1 cellular context compared by ENCODE assay signal in genomic region chr10:114372179-114372578, GRCh38.
A peak's percentile ranks its signal among the peaks of the same experiment; 100 is the strongest.
TF ChIP-seq lines count a peak whose summit lies in the region.

No MANE protein-coding gene starts in this region.

TF ChIP-seq in Ishikawa, 13 proteins besides CTCF, POLR2A, EP300 and RAD21 (continued from another document):
- peak; percentile 63; the same call in 1 of the 2 replicates for TF ChIP-seq CEBPB (IDR thresholded peaks at IDR 0.05)
- TF ChIP-seq TEAD4 (IDR thresholded peaks at IDR 0.05): peak; percentile 97
- TF ChIP-seq USF1 (IDR thresholded peaks at IDR 0.05): 0 out of 2 replicates have a peak, but pooled peaks have one; percentile 8
- TF ChIP-seq FOXM1 (IDR thresholded peaks at IDR 0.05; ENCODE audit: borderline replicate concordance, low read depth): peak; percentile 99
- TF ChIP-seq, protein P1, sequence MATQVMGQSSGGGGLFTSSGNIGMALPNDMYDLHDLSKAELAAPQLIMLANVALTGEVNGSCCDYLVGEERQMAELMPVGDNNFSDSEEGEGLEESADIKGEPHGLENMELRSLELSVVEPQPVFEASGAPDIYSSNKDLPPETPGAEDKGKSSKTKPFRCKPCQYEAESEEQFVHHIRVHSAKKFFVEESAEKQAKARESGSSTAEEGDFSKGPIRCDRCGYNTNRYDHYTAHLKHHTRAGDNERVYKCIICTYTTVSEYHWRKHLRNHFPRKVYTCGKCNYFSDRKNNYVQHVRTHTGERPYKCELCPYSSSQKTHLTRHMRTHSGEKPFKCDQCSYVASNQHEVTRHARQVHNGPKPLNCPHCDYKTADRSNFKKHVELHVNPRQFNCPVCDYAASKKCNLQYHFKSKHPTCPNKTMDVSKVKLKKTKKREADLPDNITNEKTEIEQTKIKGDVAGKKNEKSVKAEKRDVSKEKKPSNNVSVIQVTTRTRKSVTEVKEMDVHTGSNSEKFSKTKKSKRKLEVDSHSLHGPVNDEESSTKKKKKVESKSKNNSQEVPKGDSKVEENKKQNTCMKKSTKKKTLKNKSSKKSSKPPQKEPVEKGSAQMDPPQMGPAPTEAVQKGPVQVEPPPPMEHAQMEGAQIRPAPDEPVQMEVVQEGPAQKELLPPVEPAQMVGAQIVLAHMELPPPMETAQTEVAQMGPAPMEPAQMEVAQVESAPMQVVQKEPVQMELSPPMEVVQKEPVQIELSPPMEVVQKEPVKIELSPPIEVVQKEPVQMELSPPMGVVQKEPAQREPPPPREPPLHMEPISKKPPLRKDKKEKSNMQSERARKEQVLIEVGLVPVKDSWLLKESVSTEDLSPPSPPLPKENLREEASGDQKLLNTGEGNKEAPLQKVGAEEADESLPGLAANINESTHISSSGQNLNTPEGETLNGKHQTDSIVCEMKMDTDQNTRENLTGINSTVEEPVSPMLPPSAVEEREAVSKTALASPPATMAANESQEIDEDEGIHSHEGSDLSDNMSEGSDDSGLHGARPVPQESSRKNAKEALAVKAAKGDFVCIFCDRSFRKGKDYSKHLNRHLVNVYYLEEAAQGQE (IDR thresholded peaks at IDR 0.05; ENCODE audit: low read depth): no peak
- TF ChIP-seq MAX (IDR thresholded peaks at IDR 0.05): 0 out of 2 replicates have a peak, but pooled peaks have one; percentile 47
- peak; percentile 70; the same call in 1 of the 2 replicates for TF ChIP-seq YY1 (IDR thresholded peaks at IDR 0.05; ENCODE audit: low read depth)
